In the genomic region with DNA sequence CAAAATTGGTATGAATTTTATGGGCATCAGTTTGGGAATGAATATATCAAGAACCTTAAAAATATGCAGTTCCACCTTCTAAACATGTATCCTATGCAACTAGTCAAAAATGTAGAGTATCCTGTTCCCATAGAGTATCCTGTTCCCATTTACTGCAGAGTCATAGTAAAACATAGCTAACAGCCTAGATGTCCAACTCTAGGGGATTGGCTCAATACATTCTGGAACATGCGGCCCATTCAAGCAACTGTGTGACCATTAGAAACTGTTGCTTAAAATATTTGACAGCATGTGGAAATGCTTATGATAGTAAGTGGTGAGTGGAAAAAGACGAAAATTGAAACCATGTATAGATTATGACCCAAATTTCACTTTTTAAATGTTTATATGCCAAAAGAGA, we compare ENCODE assay signal across 1 cellular context.
TF ChIP-seq lines count a peak whose summit lies in the region.

No MANE protein-coding gene starts in this region.

TF ChIP-seq in HepG2, 621 proteins besides CTCF, POLR2A, EP300 and RAD21:
- TF ChIP-seq, protein P1, sequence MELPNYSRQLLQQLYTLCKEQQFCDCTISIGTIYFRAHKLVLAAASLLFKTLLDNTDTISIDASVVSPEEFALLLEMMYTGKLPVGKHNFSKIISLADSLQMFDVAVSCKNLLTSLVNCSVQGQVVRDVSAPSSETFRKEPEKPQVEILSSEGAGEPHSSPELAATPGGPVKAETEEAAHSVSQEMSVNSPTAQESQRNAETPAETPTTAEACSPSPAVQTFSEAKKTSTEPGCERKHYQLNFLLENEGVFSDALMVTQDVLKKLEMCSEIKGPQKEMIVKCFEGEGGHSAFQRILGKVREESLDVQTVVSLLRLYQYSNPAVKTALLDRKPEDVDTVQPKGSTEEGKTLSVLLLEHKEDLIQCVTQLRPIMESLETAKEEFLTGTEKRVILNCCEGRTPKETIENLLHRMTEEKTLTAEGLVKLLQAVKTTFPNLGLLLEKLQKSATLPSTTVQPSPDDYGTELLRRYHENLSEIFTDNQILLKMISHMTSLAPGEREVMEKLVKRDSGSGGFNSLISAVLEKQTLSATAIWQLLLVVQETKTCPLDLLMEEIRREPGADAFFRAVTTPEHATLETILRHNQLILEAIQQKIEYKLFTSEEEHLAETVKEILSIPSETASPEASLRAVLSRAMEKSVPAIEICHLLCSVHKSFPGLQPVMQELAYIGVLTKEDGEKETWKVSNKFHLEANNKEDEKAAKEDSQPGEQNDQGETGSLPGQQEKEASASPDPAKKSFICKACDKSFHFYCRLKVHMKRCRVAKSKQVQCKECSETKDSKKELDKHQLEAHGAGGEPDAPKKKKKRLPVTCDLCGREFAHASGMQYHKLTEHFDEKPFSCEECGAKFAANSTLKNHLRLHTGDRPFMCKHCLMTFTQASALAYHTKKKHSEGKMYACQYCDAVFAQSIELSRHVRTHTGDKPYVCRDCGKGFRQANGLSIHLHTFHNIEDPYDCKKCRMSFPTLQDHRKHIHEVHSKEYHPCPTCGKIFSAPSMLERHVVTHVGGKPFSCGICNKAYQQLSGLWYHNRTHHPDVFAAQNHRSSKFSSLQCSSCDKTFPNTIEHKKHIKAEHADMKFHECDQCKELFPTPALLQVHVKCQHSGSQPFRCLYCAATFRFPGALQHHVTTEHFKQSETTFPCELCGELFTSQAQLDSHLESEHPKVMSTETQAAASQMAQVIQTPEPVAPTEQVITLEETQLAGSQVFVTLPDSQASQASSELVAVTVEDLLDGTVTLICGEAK (IDR thresholded peaks at IDR 0.05) = no peak
- TF ChIP-seq, protein P1 (CRISPR knock-in tag; IDR thresholded peaks at IDR 0.05) = no peak
- TF ChIP-seq TCF7 (IDR thresholded peaks at IDR 0.05; ENCODE audit: low read depth) = no peak
- no peak for TF ChIP-seq ZNF546 (CRISPR knock-in tag; conservative IDR thresholded peaks at IDR 0.05)
- TF ChIP-seq, protein P2, sequence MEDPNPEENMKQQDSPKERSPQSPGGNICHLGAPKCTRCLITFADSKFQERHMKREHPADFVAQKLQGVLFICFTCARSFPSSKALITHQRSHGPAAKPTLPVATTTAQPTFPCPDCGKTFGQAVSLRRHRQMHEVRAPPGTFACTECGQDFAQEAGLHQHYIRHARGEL (CRISPR knock-in tag; IDR thresholded peaks at IDR 0.05) = no peak
- no peak for TF ChIP-seq ZNF615 (CRISPR knock-in tag; IDR thresholded peaks at IDR 0.05; ENCODE audit: borderline replicate concordance)
- TF ChIP-seq ZNF549 (CRISPR knock-in tag; IDR thresholded peaks at IDR 0.05) = no peak
- no peak for TF ChIP-seq ZNF263 (CRISPR knock-in tag; IDR thresholded peaks at IDR 0.05)
- TF ChIP-seq ZNF274 (CRISPR knock-in tag; IDR thresholded peaks at IDR 0.05) = no peak
- TF ChIP-seq, protein P3, sequence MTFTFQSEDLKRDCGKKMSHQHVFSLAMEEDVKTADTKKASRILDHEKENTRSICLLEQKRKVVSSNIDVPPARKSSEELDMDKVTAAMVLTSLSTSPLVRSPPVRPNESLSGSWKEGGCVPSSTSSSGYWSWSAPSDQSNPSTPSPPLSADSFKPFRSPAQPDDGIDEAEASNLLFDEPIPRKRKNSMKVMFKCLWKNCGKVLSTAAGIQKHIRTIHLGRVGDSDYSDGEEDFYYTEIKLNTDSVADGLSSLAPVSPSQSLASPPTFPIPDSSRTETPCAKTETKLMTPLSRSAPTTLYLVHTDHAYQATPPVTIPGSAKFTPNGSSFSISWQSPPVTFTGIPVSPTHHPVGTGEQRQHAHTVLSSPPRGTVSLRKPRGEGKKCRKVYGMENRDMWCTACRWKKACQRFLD (CRISPR knock-in tag; IDR thresholded peaks at IDR 0.05; ENCODE audit: borderline replicate concordance) = no peak
